22 cellular contexts compared by ENCODE assay signal in the genomic region with DNA sequence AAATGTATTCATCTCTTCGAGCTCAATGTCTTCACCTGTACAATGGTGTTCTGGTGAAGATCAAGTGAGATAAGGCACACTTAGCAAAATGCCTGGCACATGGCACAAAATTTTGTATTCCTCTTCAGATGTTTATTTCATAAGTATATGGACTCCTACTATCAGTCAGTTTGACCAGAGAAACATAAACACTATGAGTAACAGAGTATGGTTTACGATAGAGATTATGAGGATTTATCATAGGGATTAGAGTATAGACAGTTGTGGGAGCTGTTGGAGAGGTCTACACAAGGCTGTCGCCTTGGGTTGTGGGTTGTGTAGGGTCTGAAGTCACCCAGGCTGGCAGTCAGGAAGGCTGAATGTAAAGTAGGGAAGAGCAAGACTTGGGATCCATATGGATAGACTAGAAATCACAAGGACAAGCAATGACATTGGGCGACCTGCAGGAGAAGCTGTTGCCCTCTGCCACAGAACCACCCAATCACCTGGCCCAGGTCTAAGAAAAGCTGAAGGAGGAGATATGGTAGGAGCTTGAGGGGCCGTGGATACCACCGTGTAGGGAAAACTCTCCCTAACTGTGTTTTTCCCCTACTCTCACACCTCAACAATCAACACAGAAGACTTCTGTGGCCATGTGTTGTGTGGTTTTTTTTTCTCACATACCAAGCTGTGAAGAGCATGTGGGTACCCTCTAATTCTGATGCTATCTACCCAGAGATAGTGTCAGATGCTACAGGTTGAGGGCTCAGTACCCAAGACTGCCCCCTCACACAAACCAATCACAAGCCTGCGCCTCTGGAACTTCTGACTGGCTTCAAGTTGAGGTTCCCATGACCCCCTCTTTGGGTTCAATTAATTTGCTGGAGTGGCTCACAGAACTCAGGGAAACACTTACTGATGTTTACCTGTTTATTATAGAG. TPM values are rescaled to one million over a fixed set of nuclear protein-coding genes. Genes with fewer than 3 reads are reported as not detected.
A peak's percentile ranks its signal among the peaks of the same experiment; 100 is the strongest.
DNase-seq lines count a peak whose midpoint lies in the region; ATAC-seq, FAIRE-seq and TF ChIP-seq lines count a peak whose summit lies in the region.
"Had no signal": no experiment of that assay in that cellular context is flagged by ENCODE, and none has a peak within 500 bp of the region (broad histone marks: within the 10 kb centered on the region; RNA-seq: fewer than 3 reads in every experiment).

No MANE protein-coding gene starts in this region.

- H3K27ac ChIP-seq in HepG2 (ENCODE audit: extremely low read length, insufficient read depth, low read length) (no peak overlapping the region), aorta (ENCODE audit: low read depth in 1 of 2, low read length in 2 of 2) (no peak overlapping the region)
- H3K27ac ChIP-seq: gastroesophageal sphincter, neural progenitor cell, right atrium auricular region had no signal

- WGBS in HepG2 (ENCODE audit: low lambda C conversion rate) = 43% methylated on average over 7 of the region's 7 CpGs
- WGBS in aorta, 2 donors = 79 to 87% methylated on average over 7 of the region's 7 CpGs

- POLR2A ChIA-PET in activated CD8-positive, alpha-beta T cell treated with anti-CD3 and anti-CD28 coated beads, Interleukin-2, amount 10 ng/mL, durations not matched to agents 7 days and 5 days (lab: Charles Lee) = interaction anchor here (0.6 kb wide), 1 partner anchor 17 kb away, joined by 4 read pairs; no protein-coding TSS in a partner anchor
- POLR2A ChIA-PET in HepG2 (lab: Yijun Ruan, JAX) = interaction anchor here (1.0 kb wide), 1 partner anchor 27 kb away, joined by 3 read pairs; the partner anchor contains the start of gene RESF1

- no peak overlapping the region for H3K27ac Mint-ChIP-seq in activated naive CD4-positive, alpha-beta T cell treated with anti-CD3 and anti-CD28 coated beads, Interleukin-2, amount 50 U/mL, for 24 hours
- H3K27ac Mint-ChIP-seq in activated naive CD4-positive, alpha-beta T cell treated with anti-CD3 and anti-CD28 coated beads, Interleukin-2, amount 50 U/mL, for 72 hours = no peak overlapping the region
- H3K27ac Mint-ChIP-seq in activated CD8-positive, alpha-beta T cell treated with anti-CD3 and anti-CD28 coated beads, Interleukin-2, amount 10 ng/mL, durations not matched to agents 7 days and 5 days = peak overlapping the region; percentile 21
- no peak overlapping the region for H3K27ac Mint-ChIP-seq in activated naive CD4-positive, alpha-beta T cell treated with anti-CD3 and anti-CD28 coated beads for 36 hours
- H3K27ac Mint-ChIP-seq: activated CD4-positive, alpha-beta T cell treated with anti-CD3 and anti-CD28 coated beads, Interleukin-2, amount 10 ng/mL, durations not matched to agents 24 days and 14 days; neural progenitor cell had no signal

- H2AFZ ChIP-seq in HepG2 (ENCODE audit: low read length) = no peak overlapping the region
- H2AFZ ChIP-seq: neural progenitor cell had no signal

- no peak overlapping the region for H3K4me2 ChIP-seq in HepG2 (ENCODE audit: low read depth, low read length)
- H3K4me2 ChIP-seq: neural progenitor cell had no signal

- H3K36me3 ChIP-seq in HepG2 (replicated peaks in 1 of 2; ENCODE audit: control insufficient read depth in 1 of 2, insufficient read depth in 2 of 2, low read length in 2 of 2) (no peaks in the 10 kb centered on the region), aorta (ENCODE audit: control insufficient read depth in 1 of 2, insufficient read depth in 2 of 2, low read length in 1 of 2) (no peaks in the 10 kb centered on the region)
- H3K36me3 ChIP-seq: gastroesophageal sphincter, neural progenitor cell, right atrium auricular region had no signal

- H3K4me3 Mint-ChIP-seq in activated naive CD4-positive, alpha-beta T cell treated with anti-CD3 and anti-CD28 coated beads, Interleukin-2, amount 50 U/mL, for 24 hours = peak overlapping the region; percentile 6
- no peak overlapping the region for H3K4me3 Mint-ChIP-seq in activated CD8-positive, alpha-beta T cell treated with anti-CD3 and anti-CD28 coated beads, Interleukin-2, amount 10 ng/mL, durations not matched to agents 7 days and 5 days
- no peak overlapping the region for H3K4me3 Mint-ChIP-seq in activated naive CD4-positive, alpha-beta T cell treated with anti-CD3 and anti-CD28 coated beads for 36 hours
- H3K4me3 Mint-ChIP-seq: activated CD4-positive, alpha-beta T cell treated with anti-CD3 and anti-CD28 coated beads, Interleukin-2, amount 10 ng/mL, durations not matched to agents 24 days and 14 days; neural progenitor cell had no signal

- H3K4me3 ChIP-seq in HepG2 (replicated peaks in 1 of 3; ENCODE audit: insufficient read depth in 1 of 3, low read depth in 2 of 3, low read length in 3 of 3) (no peak overlapping the region), aorta (ENCODE audit: low read length in 2 of 2) (no peak overlapping the region)
- H3K4me3 ChIP-seq: gastroesophageal sphincter, neural progenitor cell, right atrium auricular region had no signal

- H3K9me3 Mint-ChIP-seq in activated naive CD4-positive, alpha-beta T cell treated with anti-CD3 and anti-CD28 coated beads, Interleukin-2, amount 50 U/mL, for 24 hours = peaks cover 6% of the 10 kb centered on the region
- H3K9me3 Mint-ChIP-seq in activated naive CD4-positive, alpha-beta T cell treated with anti-CD3 and anti-CD28 coated beads, Interleukin-2, amount 50 U/mL, for 72 hours = peaks cover 15 to 30% of the 10 kb centered on the region in 2 donors
- peaks cover 9% of the 10 kb centered on the region for H3K9me3 Mint-ChIP-seq in activated CD8-positive, alpha-beta T cell treated with anti-CD3 and anti-CD28 coated beads, Interleukin-2, amount 10 ng/mL, durations not matched to agents 7 days and 5 days (ENCODE audit: insufficient read depth)
- peaks cover 16% of the 10 kb centered on the region for H3K9me3 Mint-ChIP-seq in activated naive CD4-positive, alpha-beta T cell treated with anti-CD3 and anti-CD28 coated beads for 36 hours

- no TSS peak for BruUV-seq in HepG2 (replicated peaks; lab: Mats Ljungman, UMichigan)

- ATAC-seq in activated naive CD4-positive, alpha-beta T cell treated with anti-CD3 and anti-CD28 coated beads, Interleukin-2, amount 50 U/mL, for 72 hours = no peak
- ATAC-seq in activated CD8-positive, alpha-beta T cell treated with anti-CD3 and anti-CD28 coated beads, Interleukin-2, amount 10 ng/mL, durations not matched to agents 7 days and 5 days = no peak
- ATAC-seq in HepG2 (no peak), aorta (ENCODE audit: low FRiP score) (no peak)
- ATAC-seq: gastroesophageal sphincter had no signal

- peak; percentile 23; the same call in 1 of the 2 replicates for TF ChIP-seq CTCF in HepG2 (CRISPR knock-in tag; IDR thresholded peaks at IDR 0.05)

- CTCF ChIA-PET in activated CD8-positive, alpha-beta T cell treated with anti-CD3 and anti-CD28 coated beads, Interleukin-2, amount 10 ng/mL, durations not matched to agents 7 days and 5 days (lab: Charles Lee) = interaction anchor here (0.9 to 1.5 kb wide), 2 partner anchors 15 to 274 kb away, joined by 3 to 7 read pairs; no protein-coding TSS in a partner anchor
- CTCF ChIA-PET in HepG2 (lab: Yijun Ruan, JAX; ENCODE audit: low intra/inter-chr PET ratio, low total read pairs) = no interaction called here
- CTCF ChIA-PET in activated naive CD4-positive, alpha-beta T cell treated with anti-CD3 and anti-CD28 coated beads for 36 hours (lab: Charles Lee) = interaction anchor here (0.7 to 1.2 kb wide), 2 partner anchors 95 to 374 kb away, joined by 3 to 5 read pairs; no protein-coding TSS in a partner anchor

- H3K9me3 ChIP-seq in HepG2 (ENCODE audit: low read length) = no peaks in the 10 kb centered on the region
- no peaks in the 10 kb centered on the region for H3K9me3 ChIP-seq in aorta (ENCODE audit: control insufficient read depth, low read length)
- H3K9me3 ChIP-seq: gastroesophageal sphincter, right atrium auricular region had no signal

- FAIRE-seq in HepG2 (lab: Jason Lieb, UNC) = no peak
- FAIRE-seq: GM12891 had no signal

- no peak for TF ChIP-seq POLR2A in HepG2 (IDR thresholded peaks at IDR 0.05; ENCODE audit: insufficient read depth in 1 of 2, low read depth in 2 of 2, low read length in 2 of 2)

- H3K27me3 ChIP-seq in HepG2 (ENCODE audit: control insufficient read depth in 1 of 2, insufficient read depth in 2 of 2, low read length in 2 of 2) (no peaks in the 10 kb centered on the region; a peak in 1 of 5 replicates), aorta (ENCODE audit: control insufficient read depth in 1 of 2, insufficient read depth in 2 of 2, low read length in 1 of 2) (no peaks in the 10 kb centered on the region)
- H3K27me3 ChIP-seq: neural progenitor cell, right atrium auricular region had no signal

- H3K9ac ChIP-seq in HepG2 (ENCODE audit: insufficient read depth, low read depth, low read length) = no peak overlapping the region
- H3K9ac ChIP-seq: neural progenitor cell had no signal

- H3K36me3 Mint-ChIP-seq in activated naive CD4-positive, alpha-beta T cell treated with anti-CD3 and anti-CD28 coated beads, Interleukin-2, amount 50 U/mL, for 24 hours = peaks cover 8% of the 10 kb centered on the region
- peaks cover 5 to 61% of the 10 kb centered on the region in 2 donors for H3K36me3 Mint-ChIP-seq in activated naive CD4-positive, alpha-beta T cell treated with anti-CD3 and anti-CD28 coated beads, Interleukin-2, amount 50 U/mL, for 72 hours
- H3K36me3 Mint-ChIP-seq in activated CD8-positive, alpha-beta T cell treated with anti-CD3 and anti-CD28 coated beads, Interleukin-2, amount 10 ng/mL, durations not matched to agents 7 days and 5 days (ENCODE audit: low read depth) = peaks cover 60% of the 10 kb centered on the region
- peaks cover 4% of the 10 kb centered on the region for H3K36me3 Mint-ChIP-seq in activated naive CD4-positive, alpha-beta T cell treated with anti-CD3 and anti-CD28 coated beads for 36 hours (ENCODE audit: low read depth)
- H3K36me3 Mint-ChIP-seq: neural progenitor cell had no signal

- DNase-seq in activated naive CD4-positive, alpha-beta T cell treated with anti-CD3 and anti-CD28 coated beads, Interleukin-2, amount 50 U/mL, for 72 hours (ENCODE audit: low spot score in 2 of 2) = no peak
- DNase-seq in activated CD8-positive, alpha-beta T cell treated with anti-CD3 and anti-CD28 coated beads, Interleukin-2, amount 10 ng/mL, durations not matched to agents 7 days and 5 days = no peak
- DNase-seq in HepG2 (ENCODE audit: low spot score) = no peak
- no peak for DNase-seq in aorta
- DNase-seq in H4 (ENCODE audit: low spot score) = no peak
- no peak for DNase-seq in activated naive CD4-positive, alpha-beta T cell treated with anti-CD3 and anti-CD28 coated beads for 36 hours
- no peak for DNase-seq in NCI-H1436 (lab: John Stamatoyannopoulos, UW)
- DNase-seq: activated CD4-positive, alpha-beta T cell treated with anti-CD3 and anti-CD28 coated beads, Interleukin-2, amount 10 ng/mL, durations not matched to agents 24 days and 14 days; activated T-cell treated with anti-CD3 and anti-CD28 coated beads, Interleukin-2, amount 50 U/mL, for 1 hour; KBM-7; mammary epithelial cell; NCI-H1105 treated with DMSO at 0.1 percent for 48 hours; NCI-H2227 treated with DMSO at 0.1 percent for 48 hours; NK-92 treated with Interleukin-12 subunit alpha and Interleukin-12 subunit beta, amount 100 ng/mL, for 24 hours; Right ventricle myocardium superior; stimulated activated CD4-positive, alpha-beta T cell treated with anti-CD3 and anti-CD28 coated beads, Interleukin-1b, Interleukin-23, amount 100 ng/mL, for 48 hours; T-helper 9 cell had no signal

- no peak for TF ChIP-seq RAD21 in HepG2 (CRISPR knock-in tag; IDR thresholded peaks at IDR 0.05)

- in situ Hi-C loops in HepG2 (cut with HindIII; ENCODE audit: extremely low pct_ligation_motif_present, low pct_unique_long_range_greater_than_20kb) = no loop called here

- no peaks in the 10 kb centered on the region for H3K27me3 Mint-ChIP-seq in activated naive CD4-positive, alpha-beta T cell treated with anti-CD3 and anti-CD28 coated beads, Interleukin-2, amount 50 U/mL, for 24 hours
- H3K27me3 Mint-ChIP-seq in activated CD8-positive, alpha-beta T cell treated with anti-CD3 and anti-CD28 coated beads, Interleukin-2, amount 10 ng/mL, durations not matched to agents 7 days and 5 days (ENCODE audit: low read depth) = no peaks in the 10 kb centered on the region
- no peaks in the 10 kb centered on the region for H3K27me3 Mint-ChIP-seq in activated naive CD4-positive, alpha-beta T cell treated with anti-CD3 and anti-CD28 coated beads for 36 hours (ENCODE audit: low read depth)
- H3K27me3 Mint-ChIP-seq: activated CD4-positive, alpha-beta T cell treated with anti-CD3 and anti-CD28 coated beads, Interleukin-2, amount 10 ng/mL, durations not matched to agents 24 days and 14 days had no signal

- peaks cover 63% of the 10 kb centered on the region for H3K4me1 Mint-ChIP-seq in activated naive CD4-positive, alpha-beta T cell treated with anti-CD3 and anti-CD28 coated beads, Interleukin-2, amount 50 U/mL, for 24 hours
- H3K4me1 Mint-ChIP-seq in activated CD8-positive, alpha-beta T cell treated with anti-CD3 and anti-CD28 coated beads, Interleukin-2, amount 10 ng/mL, durations not matched to agents 7 days and 5 days (ENCODE audit: low read depth) = peaks cover 51% of the 10 kb centered on the region
- peaks cover 40% of the 10 kb centered on the region for H3K4me1 Mint-ChIP-seq in activated naive CD4-positive, alpha-beta T cell treated with anti-CD3 and anti-CD28 coated beads for 36 hours (ENCODE audit: low read depth)
- H3K4me1 Mint-ChIP-seq: neural progenitor cell had no signal

- intact Hi-C loops in HepG2 (cut with micrococcal nuclease; ENCODE audit: unreplicated experiment) (no loop called here), aorta (cut with DNase I) (no loop called here)
- intact Hi-C loops in activated naive CD4-positive, alpha-beta T cell treated with anti-CD3 and anti-CD28 coated beads for 36 hours (cut with micrococcal nuclease) = no loop called here

- H3K4me1 ChIP-seq in HepG2 (ENCODE audit: insufficient read depth, low read length) (no peaks in the 10 kb centered on the region), aorta (ENCODE audit: control insufficient read depth in 1 of 2, insufficient read depth in 2 of 2, low read length in 2 of 2) (no peaks in the 10 kb centered on the region)
- H3K4me1 ChIP-seq: gastroesophageal sphincter, neural progenitor cell, right atrium auricular region had no signal

- no peak for TF ChIP-seq EP300 in HepG2 (IDR thresholded peaks at IDR 0.05; ENCODE audit: low read depth in 2 of 2, low read length in 2 of 2)
- TF ChIP-seq EP300 in HepG2 (CRISPR knock-in tag; IDR thresholded peaks at IDR 0.05; ENCODE audit: borderline replicate concordance) = no peak

- no peaks in the 10 kb centered on the region for H3K79me2 ChIP-seq in HepG2 (ENCODE audit: insufficient read depth, low read length)

- no peaks in the 10 kb centered on the region for H4K20me1 ChIP-seq in HepG2 (ENCODE audit: insufficient read depth, low read length)

RNA-seq across cellular contexts. Expression of gene RESF1, which starts 27.2 kb away (rescaled TPM):
- 10 to 100 TPM; 58.1 to 86.0 TPM for total RNA-seq in activated naive CD4-positive, alpha-beta T cell treated with anti-CD3 and anti-CD28 coated beads, Interleukin-2, amount 50 U/mL, for 72 hours
- 100 to 1,000 TPM; 112 to 126 TPM for total RNA-seq in activated CD8-positive, alpha-beta T cell treated with anti-CD3 and anti-CD28 coated beads, Interleukin-2, amount 10 ng/mL, durations not matched to agents 7 days and 5 days
- total RNA-seq in HepG2 (2016; rRNA removed; fragmentation: Illumina TruSeq; extraction: Trizol) (16.8 and 19.6 TPM in 2 replicates), aorta (10 to 100 TPM; 49.4 to 65.2 TPM)
- total RNA-seq in HepG2 (2016; cell fraction: cytosol; rRNA removed; fragmentation: Illumina TruSeq; extraction: Trizol; ENCODE audit: low read depth) = 7.5 and 7.6 TPM in 2 replicates
- 17.0 and 17.2 TPM in 2 replicates for total RNA-seq in HepG2 (2016; cell fraction: insoluble cytoplasmic fraction; rRNA removed; fragmentation: Illumina TruSeq; extraction: Trizol)
- total RNA-seq in HepG2 (2016; cell fraction: membrane; rRNA removed; fragmentation: Illumina TruSeq; extraction: Trizol) = 14.6 and 16.5 TPM in 2 replicates
- 21.5 and 27.0 TPM in 2 replicates for total RNA-seq in HepG2 (2016; cell fraction: nucleus; rRNA removed; fragmentation: Illumina TruSeq; extraction: Trizol)
- polyA plus RNA-seq in HepG2 (2011; rRNA removed) (7.9 and 8.1 TPM in 2 replicates), aorta (10 to 100 TPM; 29.9 to 36.2 TPM)
- 3.8 and 6.9 TPM in 2 replicates for polyA plus RNA-seq in HepG2 (2011; cell fraction: cytosol; rRNA removed)
- 5.4 and 9.5 TPM in 2 replicates for polyA plus RNA-seq in HepG2 (2011; cell fraction: nucleus; rRNA removed)
- 13.3 and 13.5 TPM in 2 replicates for polyA plus RNA-seq in HepG2 (2012)
- 8.1 and 10.1 TPM in 2 replicates for polyA plus RNA-seq in HepG2 (2016; cell fraction: cytosol; fragmentation: Illumina TruSeq; extraction: Trizol; ENCODE audit: low read depth)
- polyA plus RNA-seq in HepG2 (2016; cell fraction: insoluble cytoplasmic fraction; fragmentation: Illumina TruSeq; extraction: Trizol; ENCODE audit: low read depth) = 14.7 and 15.3 TPM in 2 replicates
- 10.7 and 12.4 TPM in 2 replicates for polyA plus RNA-seq in HepG2 (2016; cell fraction: membrane; fragmentation: Illumina TruSeq; extraction: Trizol; ENCODE audit: low read depth)
- polyA plus RNA-seq in HepG2 (2016; cell fraction: nucleus; fragmentation: Illumina TruSeq; extraction: Trizol; ENCODE audit: insufficient read depth, low read depth) = 25.7 and 28.8 TPM in 2 replicates
- polyA minus RNA-seq in HepG2 (2011; rRNA and poly(A)+ RNA removed; ENCODE audit: low replicate concordance) = 4.4 and 8.3 TPM in 2 replicates
- 11.1 and 13.0 TPM in 2 replicates for polyA minus RNA-seq in HepG2 (2011; cell fraction: cytosol; rRNA and poly(A)+ RNA removed)
- polyA minus RNA-seq in HepG2 (2011; cell fraction: nucleus; rRNA and poly(A)+ RNA removed) = 25.9 and 43.3 TPM in 2 replicates
- 14.3 and 14.5 TPM in 2 replicates for total RNA-seq in H4 (2014; rRNA removed; shearing (Covaris generic))
- total RNA-seq in activated naive CD4-positive, alpha-beta T cell treated with anti-CD3 and anti-CD28 coated beads for 36 hours = 10 to 100 TPM; 65.6 to 73.5 TPM
